ENCODE assay signal across 8 cellular contexts in the genomic region with DNA sequence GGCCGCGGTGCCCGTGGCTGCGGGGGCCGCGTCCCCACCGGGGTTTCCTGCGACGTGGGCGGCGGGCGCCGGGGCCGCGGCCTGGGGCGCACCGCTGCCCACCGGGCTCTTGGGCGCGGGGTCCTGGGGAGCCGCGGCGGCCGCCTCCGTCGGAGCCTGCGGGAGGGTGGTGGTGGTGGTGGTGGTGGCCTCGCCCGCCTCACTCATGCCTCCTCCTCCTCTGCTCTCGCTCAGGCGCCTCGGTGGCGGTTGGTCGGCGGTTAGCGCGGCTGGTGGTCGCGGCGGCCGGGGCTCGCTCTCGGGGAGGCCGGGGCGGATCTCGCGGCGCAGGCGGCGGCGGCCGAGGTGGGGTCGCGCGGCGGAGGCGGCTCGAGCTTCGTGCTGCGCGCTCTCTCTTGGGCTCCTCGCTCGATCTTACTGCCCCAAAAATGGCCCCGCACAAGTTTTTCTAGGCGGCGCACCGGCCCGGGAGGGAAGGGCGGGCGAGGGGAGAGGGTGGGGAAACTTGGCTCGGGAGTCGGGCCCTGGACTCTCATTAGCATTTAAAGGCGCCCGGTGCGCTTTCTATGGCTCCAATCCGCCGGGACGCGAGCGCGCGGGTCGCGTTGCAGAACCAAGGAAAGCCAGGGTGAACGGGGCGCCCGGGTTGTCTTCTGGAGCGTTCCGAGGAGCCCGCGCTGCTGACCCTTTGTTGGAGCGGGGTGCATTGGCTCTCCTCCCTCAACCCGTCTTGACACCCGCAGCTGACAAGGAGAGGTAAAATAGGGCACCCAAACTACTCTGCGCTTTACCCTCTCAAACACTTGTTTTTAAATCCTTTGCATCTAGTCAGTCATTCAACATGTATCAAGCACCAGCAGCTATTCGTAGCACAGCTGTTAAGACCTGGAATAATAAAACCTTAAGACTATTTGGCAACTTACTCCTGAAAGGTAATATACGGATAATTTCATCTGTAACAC. TPM values are rescaled to one million over a fixed set of nuclear protein-coding genes. Genes with fewer than 3 reads are reported as not detected.
DNase-seq lines count a peak whose midpoint lies in the region; ATAC-seq and TF ChIP-seq lines count a peak whose summit lies in the region.

A gene (minus strand): TSS at position 419 of the 962 bp plus-strand sequence. CDS start 212 bp downstream, at position 207.

- peak; percentile 42 to 44 for ATAC-seq in activated CD4-positive, CD25-positive, alpha-beta regulatory T cell treated with anti-CD3 and anti-CD28 coated beads, Interleukin-2, amount 50 U/mL, for 24 hours
- ATAC-seq in HG02973 (IDR thresholded peaks at IDR 0.05; ENCODE audit: unreplicated experiment) (peak; percentile 42), mucosa of descending colon (peak; percentile 83)

- no peak for DNase-seq in activated CD4-positive, CD25-positive, alpha-beta regulatory T cell (lab: John Stamatoyannopoulos, UW)
- DNase-seq in NCI-H526 (lab: John Stamatoyannopoulos, UW), result peak; percentile 35 to 85
- DNase-seq in activated CD8-positive, alpha-beta memory T cell treated with anti-CD3 and anti-CD28 coated beads, Interleukin-2, amount 50 U/mL, for 48 hours, result peak; percentile 79
- peak; percentile 83 to 88 for DNase-seq in erythroblast (lab: John Stamatoyannopoulos, UW)
- DNase-seq in mucosa of descending colon, result peak; percentile 88 to 90 (median 88)
- DNase-seq in stimulated activated CD8-positive, alpha-beta memory T cell treated with anti-CD3 and anti-CD28 coated beads, Interleukin-4, amount 100 ng/mL, for 48 hours, result peak; percentile 77

- peaks cover 22% of the 10 kb centered on the region for H3K4me1 ChIP-seq in mucosa of descending colon (ENCODE audit: low read depth)

- no peaks in the 10 kb centered on the region for H3K36me3 ChIP-seq in mucosa of descending colon (ENCODE audit: low read depth)

- H3K9me3 ChIP-seq in mucosa of descending colon, result no peaks in the 10 kb centered on the region

- TF ChIP-seq POLR2A in erythroblast (IDR thresholded peaks at IDR 0.05; ENCODE audit: low read length), result no peak

- H3K4me3 ChIP-seq in mucosa of descending colon, result peak within 1 kb of the TSS; percentile 86

- TF ChIP-seq CTCF in mucosa of descending colon (IDR thresholded peaks at IDR 0.05), result no peak

- intact Hi-C loops in mucosa of descending colon (cut with DNase I, micrococcal nuclease), result no loop called here

RNA-seq across cellular contexts. Expression of the gene that starts here (rescaled TPM):
- 100 to 1,000 TPM; 120 to 373 (median 193) TPM for total RNA-seq in mucosa of descending colon

Comparison
In these comparisons a context has a peak if more than half of its experiments do, and no peak if none do; other contexts are left out.
1. DNase-seq: peak in NCI-H526 (2 of 2), activated CD8-positive, alpha-beta memory T cell treated with anti-CD3 and anti-CD28 coated beads, Interleukin-2, amount 50 U/mL, for 48 hours (single experiment), erythroblast (2 of 2), mucosa of descending colon (3 of 3) and stimulated activated CD8-positive, alpha-beta memory T cell treated with anti-CD3 and anti-CD28 coated beads, Interleukin-4, amount 100 ng/mL, for 48 hours (single experiment); none in activated CD4-positive, CD25-positive, alpha-beta regulatory T cell (0 of 4).
2. Peak in every context shown above with its lines, with median percentiles within 50 percentile points of each other: ATAC-seq.